Comparison of ENCODE assay signal across 8 cellular contexts in the genomic region with DNA sequence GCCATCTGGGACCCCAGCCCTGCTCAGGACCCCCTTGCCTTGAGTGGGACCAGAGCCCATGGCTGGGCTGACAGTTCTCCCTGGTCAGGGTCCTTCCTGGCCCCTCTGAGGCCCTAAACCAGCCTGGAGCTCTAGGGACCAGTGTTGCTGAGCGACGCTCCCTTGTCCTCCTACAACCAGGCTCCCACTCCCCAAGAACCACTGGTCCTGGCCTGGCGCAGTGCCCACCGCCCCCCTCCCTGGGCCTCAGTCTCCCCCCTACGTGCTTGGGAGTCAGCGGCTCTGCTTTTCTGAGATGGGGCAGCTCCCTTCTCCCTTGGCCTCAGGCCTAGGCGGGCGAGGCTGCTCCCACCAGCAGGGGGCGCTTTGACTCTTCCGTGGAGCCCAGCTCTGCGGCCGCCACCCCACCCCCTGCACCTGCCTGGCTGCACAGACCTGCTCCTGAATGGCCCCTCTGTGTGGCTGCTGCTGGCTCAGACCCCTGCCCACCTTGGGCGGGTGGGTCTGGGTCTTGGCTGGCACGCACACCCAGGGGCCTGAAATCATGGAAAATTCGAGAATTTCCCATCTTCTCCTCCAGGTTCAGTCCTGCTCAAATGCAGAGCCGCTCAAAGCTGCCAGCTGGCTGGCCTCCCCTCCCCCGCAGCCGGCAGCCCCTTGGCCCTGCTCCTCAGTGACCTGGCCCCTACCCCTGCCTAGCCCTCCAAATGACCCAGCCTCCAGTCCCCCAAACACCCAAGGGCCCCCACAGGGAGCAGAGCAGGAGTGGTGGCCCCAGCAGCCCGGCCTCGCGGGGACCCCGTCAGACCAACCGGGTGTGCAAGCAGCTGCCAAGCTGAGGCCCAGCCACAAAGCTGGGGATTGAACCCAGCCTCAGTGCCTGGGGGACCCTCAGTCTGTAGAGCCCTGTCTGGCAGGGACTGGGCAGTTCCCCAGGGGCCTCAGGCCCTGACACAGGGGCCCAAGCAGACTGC. TPM values are rescaled to one million over a fixed set of nuclear protein-coding genes. Genes with fewer than 3 reads are reported as not detected.
DNase-seq lines count a peak whose midpoint lies in the region; ATAC-seq, FAIRE-seq and TF ChIP-seq lines count a peak whose summit lies in the region.

No MANE protein-coding gene starts in this region.

- H3K27me3 ChIP-seq in keratinocyte (ENCODE audit: control insufficient read depth, extremely low read depth, insufficient read depth, low read length) = peaks cover 6% of the 10 kb centered on the region

- no peaks in the 10 kb centered on the region for H3K36me3 ChIP-seq in keratinocyte (ENCODE audit: control insufficient read depth in 2 of 2, extremely low read depth in 1 of 2, insufficient read depth in 2 of 2, low read length in 2 of 2)

- H3K4me1 ChIP-seq in keratinocyte (ENCODE audit: control insufficient read depth, extremely low read depth, insufficient read depth, low read length) = peaks cover 7% of the 10 kb centered on the region

- H3K4me2 ChIP-seq in keratinocyte (ENCODE audit: control insufficient read depth, extremely low read depth, insufficient read depth, low read depth, low read length) = no peak overlapping the region

- no peaks in the 10 kb centered on the region for H3K9me3 ChIP-seq in keratinocyte (ENCODE audit: control insufficient read depth, low read depth, low read length)

- in situ Hi-C loops in T47D (cut with HindIII; ENCODE audit: low pct_unique_long_range_greater_than_20kb, low sequenced_read_pairs) = no loop called here

- no peaks in the 10 kb centered on the region for H4K20me1 ChIP-seq in keratinocyte (ENCODE audit: control insufficient read depth, extremely low read depth, insufficient read depth, low read length)

- TF ChIP-seq CTCF in WI38 (IDR thresholded peaks at IDR 0.05; ENCODE audit: low read depth, low read length) (peak; percentile 90), keratinocyte (optimal IDR thresholded peaks at IDR 0.05 in 1 of 3, IDR thresholded peaks at IDR 0.05 in 1 of 3, conservative IDR thresholded peaks at IDR 0.05 in 1 of 3; ENCODE audit: extremely low read depth in 1 of 3, insufficient read depth in 2 of 3, low read length in 3 of 3) (peak; percentile 71 to 98 (median 95))

- no peak overlapping the region for H3K4me3 ChIP-seq in WI38 (ENCODE audit: low read depth, low read length)
- no peak overlapping the region for H3K4me3 ChIP-seq in keratinocyte (ENCODE audit: control insufficient read depth in 2 of 3, extremely low read depth in 1 of 3, insufficient read depth in 2 of 3, low read depth in 1 of 3, low read length in 3 of 3)

- no peak overlapping the region for H2AFZ ChIP-seq in keratinocyte (ENCODE audit: control insufficient read depth, low read length)

- no peaks in the 10 kb centered on the region for H3K9me1 ChIP-seq in keratinocyte (ENCODE audit: control insufficient read depth, extremely low read depth, insufficient read depth, low read length)

- H3K79me2 ChIP-seq in keratinocyte (ENCODE audit: control insufficient read depth, insufficient read depth, low read length) = no peaks in the 10 kb centered on the region

- DNase-seq in Ammon's horn (ENCODE audit: low spot score) (peak; percentile 70), NCI-H146 treated with DMSO at 0.1 percent for 48 hours (lab: John Stamatoyannopoulos, UW; ENCODE audit: unreplicated experiment) (peak; percentile 11), T47D (ENCODE audit: low read depth in 1 of 2, low spot score in 1 of 2) (peak; percentile 77 to 86), keratinocyte (ENCODE audit: low read depth, low spot score) (no peak)
- DNase-seq in stimulated activated CD4-positive, alpha-beta T cell treated with anti-CD3 and anti-CD28 coated beads, Interleukin-1b, Interleukin-23, amount 100 ng/mL, for 1 hour (ENCODE audit: low read depth in 2 of 2) = peak; percentile 60 to 81

- no peak overlapping the region for H3K27ac ChIP-seq in keratinocyte (ENCODE audit: control insufficient read depth, insufficient read depth, low read length)

- dilution Hi-C loops in keratinocyte (cut with MboI; ENCODE audit: extremely low pct_ligation_motif_present, low sequenced_read_pairs) = no loop called here

- no peak for FAIRE-seq in keratinocyte (lab: Jason Lieb, UNC)

- no peak overlapping the region for H3K9ac ChIP-seq in keratinocyte (ENCODE audit: control insufficient read depth, extremely low read depth, insufficient read depth, low read length)

- ATAC-seq in GM21528 (IDR thresholded peaks at IDR 0.05; ENCODE audit: low FRiP score, unreplicated experiment) (peak; percentile 63), HG03196 (IDR thresholded peaks at IDR 0.05; ENCODE audit: unreplicated experiment) (no peak)

RNA-seq across cellular contexts. Expression of a gene that starts 9.1 kb away (rescaled TPM):
- not detected in 3 replicates for polyA plus RNA-seq in keratinocyte
- not detected for polyA plus RNA-seq in keratinocyte (2011; ENCODE audit: low read depth)
- not detected in 2 replicates for polyA plus RNA-seq in keratinocyte (2011; cell fraction: cytosol; rRNA removed)
- not detected in 2 replicates for polyA plus RNA-seq in keratinocyte (2011; cell fraction: nucleus; rRNA removed)
- not detected in 2 replicates for polyA plus RNA-seq in keratinocyte (2012; ENCODE audit: low replicate concordance)
- polyA minus RNA-seq in keratinocyte = not detected in 3 replicates
- polyA minus RNA-seq in keratinocyte (2011; cell fraction: cytosol; rRNA and poly(A)+ RNA removed) = not detected
- not detected in 2 replicates for polyA minus RNA-seq in keratinocyte (2011; cell fraction: nucleus; rRNA and poly(A)+ RNA removed)

RNA-seq across cellular contexts. Expression of a gene that starts 29.7 kb away (rescaled TPM):
- polyA plus RNA-seq in keratinocyte = 0.94 to 1.5 TPM (median 0.95 TPM) in 3 replicates
- 6.8 TPM for polyA plus RNA-seq in keratinocyte (2011; ENCODE audit: low read depth)
- polyA plus RNA-seq in keratinocyte (2011; cell fraction: cytosol; rRNA removed) = 0.24 and 1.1 TPM in 2 replicates
- 0.31 and 0.36 TPM in 2 replicates for polyA plus RNA-seq in keratinocyte (2011; cell fraction: nucleus; rRNA removed)
- polyA plus RNA-seq in keratinocyte (2012; ENCODE audit: low replicate concordance) = 0.38 and 1.1 TPM in 2 replicates
- 0.16 to 1.0 TPM (median 0.74 TPM) in 3 replicates for polyA minus RNA-seq in keratinocyte
- not detected for polyA minus RNA-seq in keratinocyte (2011; cell fraction: cytosol; rRNA and poly(A)+ RNA removed)
- polyA minus RNA-seq in keratinocyte (2011; cell fraction: nucleus; rRNA and poly(A)+ RNA removed) = not detected in 2 replicates

RNA-seq across cellular contexts. Expression of a gene that starts 37.0 kb away (rescaled TPM):
- 0.09 TPM in 1 of 3 replicates, not detected in the others for polyA plus RNA-seq in keratinocyte
- polyA plus RNA-seq in keratinocyte (2011; ENCODE audit: low read depth) = not detected
- not detected in 2 replicates for polyA plus RNA-seq in keratinocyte (2011; cell fraction: cytosol; rRNA removed)
- polyA plus RNA-seq in keratinocyte (2011; cell fraction: nucleus; rRNA removed) = not detected in 2 replicates
- not detected in 2 replicates for polyA plus RNA-seq in keratinocyte (2012; ENCODE audit: low replicate concordance)
- polyA minus RNA-seq in keratinocyte = not detected in 3 replicates
- polyA minus RNA-seq in keratinocyte (2011; cell fraction: cytosol; rRNA and poly(A)+ RNA removed) = not detected
- polyA minus RNA-seq in keratinocyte (2011; cell fraction: nucleus; rRNA and poly(A)+ RNA removed) = not detected in 2 replicates

RNA-seq across cellular contexts. Expression of a gene that starts 43.8 kb away (rescaled TPM):
- 7.5 to 10.7 TPM (median 9.4 TPM) in 3 replicates for polyA plus RNA-seq in keratinocyte
- polyA plus RNA-seq in keratinocyte (2011; ENCODE audit: low read depth) = 13.2 TPM
- polyA plus RNA-seq in keratinocyte (2011; cell fraction: cytosol; rRNA removed) = 0.74 and 1.1 TPM in 2 replicates
- polyA plus RNA-seq in keratinocyte (2011; cell fraction: nucleus; rRNA removed) = 54.0 and 64.5 TPM in 2 replicates
- 8.1 and 11.6 TPM in 2 replicates for polyA plus RNA-seq in keratinocyte (2012; ENCODE audit: low replicate concordance)
- polyA minus RNA-seq in keratinocyte = 0.36 to 0.99 TPM in 2 of 3 replicates, not detected in the other
- polyA minus RNA-seq in keratinocyte (2011; cell fraction: cytosol; rRNA and poly(A)+ RNA removed) = not detected
- 2.6 and 3.0 TPM in 2 replicates for polyA minus RNA-seq in keratinocyte (2011; cell fraction: nucleus; rRNA and poly(A)+ RNA removed)

RNA-seq across cellular contexts. Expression of a gene that starts 47.8 kb away (rescaled TPM):
- 19.3 to 26.4 TPM (median 22.3 TPM) in 3 replicates for polyA plus RNA-seq in keratinocyte
- 3.6 TPM for polyA plus RNA-seq in keratinocyte (2011; ENCODE audit: low read depth)
- 3.3 and 14.1 TPM in 2 replicates for polyA plus RNA-seq in keratinocyte (2011; cell fraction: cytosol; rRNA removed)
- 54.7 and 109 TPM in 2 replicates for polyA plus RNA-seq in keratinocyte (2011; cell fraction: nucleus; rRNA removed)
- 15.5 and 30.9 TPM in 2 replicates for polyA plus RNA-seq in keratinocyte (2012; ENCODE audit: low replicate concordance)
- polyA minus RNA-seq in keratinocyte = 2.3 to 3.8 TPM (median 2.6 TPM) in 3 replicates
- 17.8 TPM for polyA minus RNA-seq in keratinocyte (2011; cell fraction: cytosol; rRNA and poly(A)+ RNA removed)
- polyA minus RNA-seq in keratinocyte (2011; cell fraction: nucleus; rRNA and poly(A)+ RNA removed) = 11.1 and 15.5 TPM in 2 replicates
